1 cellular context compared by ENCODE assay signal in the genomic region with DNA sequence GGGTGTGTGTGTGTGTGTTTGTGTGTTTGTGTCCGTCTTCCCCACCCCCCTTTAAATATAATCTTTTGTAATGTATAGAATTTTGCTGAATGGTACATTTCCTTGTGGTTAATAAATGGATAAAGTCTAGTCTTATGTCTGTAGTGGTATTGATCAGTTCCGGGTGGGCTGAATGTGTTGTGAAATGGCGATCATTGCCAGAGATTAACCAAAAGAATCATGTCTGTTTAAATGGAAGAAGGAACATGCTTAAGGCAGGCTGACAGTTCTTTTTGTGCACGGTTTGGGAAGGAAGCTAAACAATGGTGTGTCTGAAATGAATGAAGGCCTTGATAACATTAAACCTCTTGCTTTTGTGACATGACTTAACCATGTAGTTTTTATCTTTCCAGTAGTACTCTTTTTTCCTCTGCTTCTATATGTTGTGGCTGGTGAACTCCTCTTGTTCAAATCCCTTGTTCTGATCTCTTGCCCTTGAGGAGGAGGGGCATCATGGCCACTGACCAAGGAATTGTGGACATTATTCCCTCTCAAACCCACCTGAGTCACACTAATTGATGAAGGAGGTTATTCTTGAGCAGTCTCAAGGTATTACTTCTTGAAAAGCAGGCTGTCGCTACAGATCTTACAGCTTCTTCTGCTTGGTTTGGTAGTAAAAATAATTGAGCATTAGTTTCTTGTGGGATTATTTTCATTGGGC.
TF ChIP-seq lines count a peak whose summit lies in the region.

No MANE protein-coding gene starts in this region.

TF ChIP-seq in HepG2, 621 proteins besides CTCF, POLR2A, EP300 and RAD21 (continued from another document):
- TF ChIP-seq, protein P1, sequence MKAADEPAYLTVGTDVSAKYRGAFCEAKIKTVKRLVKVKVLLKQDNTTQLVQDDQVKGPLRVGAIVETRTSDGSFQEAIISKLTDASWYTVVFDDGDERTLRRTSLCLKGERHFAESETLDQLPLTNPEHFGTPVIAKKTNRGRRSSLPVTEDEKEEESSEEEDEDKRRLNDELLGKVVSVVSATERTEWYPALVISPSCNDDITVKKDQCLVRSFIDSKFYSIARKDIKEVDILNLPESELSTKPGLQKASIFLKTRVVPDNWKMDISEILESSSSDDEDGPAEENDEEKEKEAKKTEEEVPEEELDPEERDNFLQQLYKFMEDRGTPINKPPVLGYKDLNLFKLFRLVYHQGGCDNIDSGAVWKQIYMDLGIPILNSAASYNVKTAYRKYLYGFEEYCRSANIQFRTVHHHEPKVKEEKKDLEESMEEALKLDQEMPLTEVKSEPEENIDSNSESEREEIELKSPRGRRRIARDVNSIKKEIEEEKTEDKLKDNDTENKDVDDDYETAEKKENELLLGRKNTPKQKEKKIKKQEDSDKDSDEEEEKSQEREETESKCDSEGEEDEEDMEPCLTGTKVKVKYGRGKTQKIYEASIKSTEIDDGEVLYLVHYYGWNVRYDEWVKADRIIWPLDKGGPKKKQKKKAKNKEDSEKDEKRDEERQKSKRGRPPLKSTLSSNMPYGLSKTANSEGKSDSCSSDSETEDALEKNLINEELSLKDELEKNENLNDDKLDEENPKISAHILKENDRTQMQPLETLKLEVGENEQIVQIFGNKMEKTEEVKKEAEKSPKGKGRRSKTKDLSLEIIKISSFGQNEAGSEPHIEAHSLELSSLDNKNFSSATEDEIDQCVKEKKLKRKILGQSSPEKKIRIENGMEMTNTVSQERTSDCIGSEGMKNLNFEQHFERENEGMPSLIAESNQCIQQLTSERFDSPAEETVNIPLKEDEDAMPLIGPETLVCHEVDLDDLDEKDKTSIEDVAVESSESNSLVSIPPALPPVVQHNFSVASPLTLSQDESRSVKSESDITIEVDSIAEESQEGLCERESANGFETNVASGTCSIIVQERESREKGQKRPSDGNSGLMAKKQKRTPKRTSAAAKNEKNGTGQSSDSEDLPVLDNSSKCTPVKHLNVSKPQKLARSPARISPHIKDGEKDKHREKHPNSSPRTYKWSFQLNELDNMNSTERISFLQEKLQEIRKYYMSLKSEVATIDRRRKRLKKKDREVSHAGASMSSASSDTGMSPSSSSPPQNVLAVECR (CRISPR knock-in tag; IDR thresholded peaks at IDR 0.05; ENCODE audit: borderline replicate concordance), result no peak
- no peak for TF ChIP-seq HOXD1 (CRISPR knock-in tag; IDR thresholded peaks at IDR 0.05)
- TF ChIP-seq RARG (CRISPR knock-in tag; IDR thresholded peaks at IDR 0.05; ENCODE audit: low read depth), result no peak
- no peak for TF ChIP-seq GABPA (IDR thresholded peaks at IDR 0.05; ENCODE audit: low read depth, low read length)
- 0 out of 2 replicates have a peak, but pooled peaks have one; percentile 41 for TF ChIP-seq GABPA (CRISPR knock-in tag; IDR thresholded peaks at IDR 0.05; ENCODE audit: low read depth)
- TF ChIP-seq ONECUT2 (CRISPR knock-in tag; IDR thresholded peaks at IDR 0.05), result peak; percentile 73; the same call in 1 of the 2 replicates
- TF ChIP-seq ZNF354B (CRISPR knock-in tag; IDR thresholded peaks at IDR 0.05), result no peak
- peak; percentile 38; the same call in 1 of the 2 replicates for TF ChIP-seq KAT7 (CRISPR knock-in tag; IDR thresholded peaks at IDR 0.05; ENCODE audit: borderline replicate concordance)
- TF ChIP-seq BCL6 (CRISPR knock-in tag; IDR thresholded peaks at IDR 0.05), result peak; percentile 21; the same call in 1 of the 2 replicates
- no peak for TF ChIP-seq SOX5 (CRISPR knock-in tag; IDR thresholded peaks at IDR 0.05; ENCODE audit: borderline replicate concordance)
- TF ChIP-seq HNRNPUL1 (IDR thresholded peaks at IDR 0.05; ENCODE audit: low read depth, low read length), result no peak
- TF ChIP-seq ELF1 (CRISPR knock-in tag; IDR thresholded peaks at IDR 0.05), result 0 out of 2 replicates have a peak, but pooled peaks have one; percentile 19
- TF ChIP-seq SAP130 (CRISPR knock-in tag; IDR thresholded peaks at IDR 0.05; ENCODE audit: low read depth), result 0 out of 2 replicates have a peak, but pooled peaks have one; percentile 42
- TF ChIP-seq SOX13 (IDR thresholded peaks at IDR 0.05), result no peak
- TF ChIP-seq SOX13 (CRISPR knock-in tag; conservative IDR thresholded peaks at IDR 0.05 in 1 of 2, IDR thresholded peaks at IDR 0.05 in 1 of 2), result peak in 1 of 2 experiments; percentile 12; a peak in 1 of 4 replicates
